In genomic region chr1:22756053-22756730, GRCh38 we compare ENCODE assay signal across 26 cellular contexts. TPM values are rescaled to one million over a fixed set of nuclear protein-coding genes. Genes with fewer than 3 reads are reported as not detected.
"Had no signal": no experiment of that assay in that cellular context is flagged by ENCODE, and none has a peak within 500 bp of the region (broad histone marks: within the 10 kb centered on the region; RNA-seq: fewer than 3 reads in every experiment).

No MANE protein-coding gene starts in this region.

- ATAC-seq: activated T-helper 17 cell treated with anti-CD3 and anti-CD28 coated beads, Interleukin-2, amount 50 U/mL, for 72 hours had no signal

- H3K4me3 ChIP-seq: MG63 had no signal

- H3K36me3 Mint-ChIP-seq: activated naive CD8-positive, alpha-beta T cell had no signal

- H3K4me1 Mint-ChIP-seq: activated CD4-positive, alpha-beta T cell treated with anti-CD3 and anti-CD28 coated beads, Interleukin-2, amount 10 ng/mL, durations not matched to agents 7 days and 5 days; activated T-helper 17 cell treated with anti-CD3 and anti-CD28 coated beads, Interleukin-2, amount 50 U/mL, for 72 hours had no signal

- H3K27ac Mint-ChIP-seq: activated CD4-positive, alpha-beta memory T cell treated with anti-CD3 and anti-CD28 coated beads, Interleukin-2, amount 10 ng/mL, durations not matched to agents 7 days and 5 days; activated CD4-positive, alpha-beta T cell treated with anti-CD3 and anti-CD28 coated beads, Interleukin-2, amount 10 ng/mL, durations not matched to agents 7 days and 5 days; activated naive CD4-positive, alpha-beta T cell treated with anti-CD3 and anti-CD28 coated beads for 36 hours; activated naive CD8-positive, alpha-beta T cell; activated T-helper 17 cell treated with anti-CD3 and anti-CD28 coated beads, Interleukin-2, amount 50 U/mL, for 72 hours had no signal

- H3K36me3 ChIP-seq: MG63 had no signal

- H3K27me3 Mint-ChIP-seq: activated CD4-positive, alpha-beta T cell treated with anti-CD3 and anti-CD28 coated beads, Interleukin-2, amount 10 ng/mL, durations not matched to agents 7 days and 5 days had no signal

- H3K27ac ChIP-seq: VCaP had no signal

- H3K27me3 ChIP-seq: MG63 had no signal

- H3K9me3 ChIP-seq: MG63 had no signal

- DNase-seq: activated CD4-positive, alpha-beta memory T cell treated with anti-CD3 and anti-CD28 coated beads, Interleukin-2, amount 10 ng/mL, durations not matched to agents 7 days and 5 days; activated CD4-positive, alpha-beta T cell treated with anti-CD3 and anti-CD28 coated beads, Interleukin-2, amount 10 ng/mL, durations not matched to agents 7 days and 5 days; activated CD4-positive, CD25-positive, alpha-beta regulatory T cell; activated gamma-delta T cell; activated naive CD4-positive, alpha-beta T cell treated with anti-CD3 and anti-CD28 coated beads for 36 hours; activated T-cell treated with anti-CD3 and anti-CD28 coated beads for 4 hours; activated T-cell treated with anti-CD3 and anti-CD28 coated beads, Interleukin-2, amount 50 U/mL, for 48 hours; amygdala; caudate nucleus; MV-4-11; NCI-H1092 treated with DMSO at 0.1 percent for 48 hours; NCI-H1417 treated with DMSO at 0.1 percent for 48 hours; NCI-H1694; NCI-H2029; NCI-H2107; NCI-H2171 treated with DMSO at 0.1 percent for 48 hours; NCI-H226; NCI-H526; NCI-H774; SIG-M5; T-helper 1 cell had no signal

- H3K4me3 Mint-ChIP-seq: activated CD4-positive, alpha-beta memory T cell treated with anti-CD3 and anti-CD28 coated beads, Interleukin-2, amount 10 ng/mL, durations not matched to agents 7 days and 5 days; activated CD4-positive, alpha-beta T cell treated with anti-CD3 and anti-CD28 coated beads, Interleukin-2, amount 10 ng/mL, durations not matched to agents 7 days and 5 days; activated naive CD4-positive, alpha-beta T cell treated with anti-CD3 and anti-CD28 coated beads for 36 hours; activated naive CD8-positive, alpha-beta T cell; activated T-helper 17 cell treated with anti-CD3 and anti-CD28 coated beads, Interleukin-2, amount 50 U/mL, for 72 hours had no signal

- H3K9me3 Mint-ChIP-seq: activated CD4-positive, alpha-beta memory T cell treated with anti-CD3 and anti-CD28 coated beads, Interleukin-2, amount 10 ng/mL, durations not matched to agents 7 days and 5 days; activated CD4-positive, alpha-beta T cell treated with anti-CD3 and anti-CD28 coated beads, Interleukin-2, amount 10 ng/mL, durations not matched to agents 7 days and 5 days; activated naive CD4-positive, alpha-beta T cell treated with anti-CD3 and anti-CD28 coated beads for 36 hours; activated T-helper 17 cell treated with anti-CD3 and anti-CD28 coated beads, Interleukin-2, amount 50 U/mL, for 72 hours had no signal

RNA-seq across cellular contexts. Expression of gene EPHB2, which starts 45.6 kb away (rescaled TPM):
- total RNA-seq: activated CD4-positive, alpha-beta memory T cell treated with anti-CD3 and anti-CD28 coated beads, Interleukin-2, amount 10 ng/mL, durations not matched to agents 7 days and 5 days; activated naive CD4-positive, alpha-beta T cell treated with anti-CD3 and anti-CD28 coated beads for 36 hours; T-helper 2 cell treated with Interferon-gamma antibody and Interleukin-4, amounts not matched to agents 100 ng/mL and 5 ng/mL, for 36 hours had no signal
